12 cellular contexts compared by ENCODE assay signal in genomic region chr4:130214268-130214667, GRCh38.
"Had no signal": no experiment of that assay in that cellular context is flagged by ENCODE, and none has a peak within 500 bp of the region (broad histone marks: within the 10 kb centered on the region; RNA-seq: fewer than 3 reads in every experiment).

No MANE protein-coding gene starts in this region.

- ATAC-seq: heart left ventricle; naive thymus-derived CD4-positive, alpha-beta T cell had no signal

- H3K27ac ChIP-seq: coronary artery, heart left ventricle, right atrium auricular region, sigmoid colon, skin epidermis had no signal

- H3K4me3 ChIP-seq: coronary artery, heart left ventricle, right atrium auricular region, sigmoid colon, skin epidermis had no signal

- H3K36me3 ChIP-seq: heart left ventricle, right atrium auricular region, sigmoid colon had no signal

- H3K9me3 ChIP-seq: heart left ventricle, right atrium auricular region, sigmoid colon had no signal

- H3K27me3 ChIP-seq: heart left ventricle, right atrium auricular region, sigmoid colon had no signal

- H3K4me1 ChIP-seq: right atrium auricular region, sigmoid colon had no signal

- DNase-seq: effector CD4-positive, alpha-beta T cell; heart left ventricle; hippocampal formation; kidney glomerular epithelial cell; naive thymus-derived CD4-positive, alpha-beta T cell; nephron progenitor cell; sigmoid colon; stimulated activated naive CD4-positive, alpha-beta T cell; trophoblast cell had no signal
